8 cellular contexts compared by ENCODE assay signal in the genomic region with DNA sequence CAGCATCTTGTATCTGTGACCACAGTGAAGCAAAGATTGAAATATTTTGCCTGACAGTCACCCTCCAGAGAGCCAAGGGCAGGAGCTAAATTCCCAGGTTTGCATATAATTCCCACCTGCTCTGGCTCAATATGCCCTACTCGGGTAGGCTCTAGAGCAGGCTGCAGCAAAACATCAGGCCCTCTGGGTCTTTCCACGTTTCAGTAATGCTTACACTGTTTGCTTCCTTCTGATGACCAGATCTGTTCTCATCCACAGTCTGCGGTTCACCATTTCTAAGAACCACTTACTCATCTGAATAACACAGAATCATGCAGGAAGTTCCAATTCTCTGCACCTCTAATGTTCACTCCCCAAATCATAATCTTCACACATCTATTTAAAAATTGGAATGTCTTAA.
DNase-seq lines count a peak whose midpoint lies in the region; ATAC-seq, FAIRE-seq and TF ChIP-seq lines count a peak whose summit lies in the region.

No MANE protein-coding gene starts in this region.

- H3K4me1 Mint-ChIP-seq in CD4-positive, CD25-positive, alpha-beta regulatory T cell: peaks cover 20 to 45% (median 35%) of the 10 kb centered on the region in 4 donors
- H3K4me1 Mint-ChIP-seq in activated T-helper 1 cell treated with anti-CD3 and anti-CD28 coated beads, Interleukin-12 subunit alpha, Interleukin-12 subunit beta, Interleukin-2, Interleukin-4 antibody, amounts not matched to agents 30 ng/mL and 10 ng/mL and 1 ng/mL, durations not matched to agents 14 hours and 24 hours and 36 hours (ENCODE audit: low read depth): peaks cover 42% of the 10 kb centered on the region
- H3K4me1 Mint-ChIP-seq in natural killer cell treated with Interleukin-12 subunit alpha and Interleukin-12 subunit beta and Interleukin-15 and Interleukin-18, amount 100 ng/mL, for 72 hours (ENCODE audit: low read depth in 2 of 2): peaks cover 46% of the 10 kb centered on the region in 2 donors

- H3K9me3 ChIP-seq in CD4-positive, CD25-positive, alpha-beta regulatory T cell (ENCODE audit: control insufficient read depth in 2 of 2, low read length in 2 of 2): no peaks in the 10 kb centered on the region

- no peaks in the 10 kb centered on the region for H3K9me3 Mint-ChIP-seq in CD4-positive, CD25-positive, alpha-beta regulatory T cell
- H3K9me3 Mint-ChIP-seq in activated T-helper 1 cell treated with anti-CD3 and anti-CD28 coated beads, Interleukin-12 subunit alpha, Interleukin-12 subunit beta, Interleukin-2, Interleukin-4 antibody, amounts not matched to agents 30 ng/mL and 10 ng/mL and 1 ng/mL, durations not matched to agents 14 hours and 24 hours and 36 hours: peaks cover 4% of the 10 kb centered on the region
- peaks cover 3% of the 10 kb centered on the region for H3K9me3 Mint-ChIP-seq in natural killer cell treated with Interleukin-12 subunit alpha and Interleukin-12 subunit beta and Interleukin-15 and Interleukin-18, amount 100 ng/mL, for 72 hours

- TF ChIP-seq CTCF in D721Med (IDR thresholded peaks at IDR 0.05; ENCODE audit: insufficient read depth, missing control alignments): no peak

- H3K27me3 ChIP-seq in CD4-positive, CD25-positive, alpha-beta regulatory T cell (ENCODE audit: control insufficient read depth, insufficient read depth, low read length): no peaks in the 10 kb centered on the region

- peaks cover 14% of the 10 kb centered on the region for H3K4me1 ChIP-seq in CD4-positive, CD25-positive, alpha-beta regulatory T cell (ENCODE audit: control insufficient read depth, insufficient read depth, low read length, poor library complexity, severe bottlenecking)

- no peaks in the 10 kb centered on the region for H3K27me3 Mint-ChIP-seq in CD4-positive, CD25-positive, alpha-beta regulatory T cell
- H3K27me3 Mint-ChIP-seq in activated T-helper 1 cell treated with anti-CD3 and anti-CD28 coated beads, Interleukin-12 subunit alpha, Interleukin-12 subunit beta, Interleukin-2, Interleukin-4 antibody, amounts not matched to agents 30 ng/mL and 10 ng/mL and 1 ng/mL, durations not matched to agents 14 hours and 24 hours and 36 hours (ENCODE audit: insufficient read depth): no peaks in the 10 kb centered on the region
- H3K27me3 Mint-ChIP-seq in natural killer cell treated with Interleukin-12 subunit alpha and Interleukin-12 subunit beta and Interleukin-15 and Interleukin-18, amount 100 ng/mL, for 72 hours: no peaks in the 10 kb centered on the region

- no peaks in the 10 kb centered on the region for H3K36me3 Mint-ChIP-seq in CD4-positive, CD25-positive, alpha-beta regulatory T cell
- H3K36me3 Mint-ChIP-seq in activated T-helper 1 cell treated with anti-CD3 and anti-CD28 coated beads, Interleukin-12 subunit alpha, Interleukin-12 subunit beta, Interleukin-2, Interleukin-4 antibody, amounts not matched to agents 30 ng/mL and 10 ng/mL and 1 ng/mL, durations not matched to agents 14 hours and 24 hours and 36 hours (ENCODE audit: low read depth): peaks cover 4% of the 10 kb centered on the region
- peaks cover 4% of the 10 kb centered on the region for H3K36me3 Mint-ChIP-seq in natural killer cell treated with Interleukin-12 subunit alpha and Interleukin-12 subunit beta and Interleukin-15 and Interleukin-18, amount 100 ng/mL, for 72 hours

- H3K27ac Mint-ChIP-seq in CD4-positive, CD25-positive, alpha-beta regulatory T cell: peak overlapping the region; percentile 3 to 43 (median 42)
- peak overlapping the region; percentile 67 for H3K27ac Mint-ChIP-seq in activated T-helper 1 cell treated with anti-CD3 and anti-CD28 coated beads, Interleukin-12 subunit alpha, Interleukin-12 subunit beta, Interleukin-2, Interleukin-4 antibody, amounts not matched to agents 30 ng/mL and 10 ng/mL and 1 ng/mL, durations not matched to agents 14 hours and 24 hours and 36 hours
- H3K27ac Mint-ChIP-seq in natural killer cell treated with Interleukin-12 subunit alpha and Interleukin-12 subunit beta and Interleukin-15 and Interleukin-18, amount 100 ng/mL, for 72 hours: peak overlapping the region; percentile 90 to 91

- DNase-seq in CD4-positive, CD25-positive, alpha-beta regulatory T cell: peak in 2 of 3 donors; percentile 16 to 92
- DNase-seq in HUDEP-2 (lab: John Stamatoyannopoulos, UW; ENCODE audit: unreplicated experiment in 76 of 76) (peak in 40 of 76 experiments; percentile 1 to 74 (median 20)), cortex of kidney (lab: John Stamatoyannopoulos, UW) (no peak), D721Med (ENCODE audit: insufficient read length, low spot score) (no peak), NCI-H510A treated with DMSO at 0.1 percent for 48 hours (lab: John Stamatoyannopoulos, UW) (no peak)
- DNase-seq in activated T-helper 1 cell treated with anti-CD3 and anti-CD28 coated beads, Interleukin-12 subunit alpha, Interleukin-12 subunit beta, Interleukin-2, Interleukin-4 antibody, amounts not matched to agents 30 ng/mL and 10 ng/mL and 1 ng/mL, durations not matched to agents 14 hours and 24 hours and 36 hours (ENCODE audit: low spot score): peak; percentile 56
- peak; percentile 75 for DNase-seq in natural killer cell treated with Interleukin-12 subunit alpha and Interleukin-12 subunit beta and Interleukin-15 and Interleukin-18, amount 100 ng/mL, for 72 hours (ENCODE audit: low spot score)

- H3K27ac ChIP-seq in CD4-positive, CD25-positive, alpha-beta regulatory T cell (ENCODE audit: insufficient read depth, low read length, poor library complexity, severe bottlenecking): no peak overlapping the region

- intact Hi-C loops in activated T-helper 1 cell treated with anti-CD3 and anti-CD28 coated beads, Interleukin-12 subunit alpha, Interleukin-12 subunit beta, Interleukin-2, Interleukin-4 antibody, amounts not matched to agents 30 ng/mL and 10 ng/mL and 1 ng/mL, durations not matched to agents 14 hours and 24 hours and 36 hours (cut with micrococcal nuclease): loop anchor here (1.0 to 5.0 kb wide), 9 partner anchors 77 to 1139 kb away; a partner anchor contains a TSS

- no peaks in the 10 kb centered on the region for H3K36me3 ChIP-seq in CD4-positive, CD25-positive, alpha-beta regulatory T cell (ENCODE audit: control insufficient read depth, insufficient read depth, low read length)

- ATAC-seq in CD4-positive, CD25-positive, alpha-beta regulatory T cell (ENCODE audit: low read depth in 2 of 2): peak; percentile 98 to 99
- ATAC-seq in GM21515 (IDR thresholded peaks at IDR 0.05; ENCODE audit: unreplicated experiment): peak; percentile 88
- ATAC-seq in natural killer cell treated with Interleukin-12 subunit alpha and Interleukin-12 subunit beta and Interleukin-15 and Interleukin-18, amount 100 ng/mL, for 72 hours: peak; percentile 99 to 100

- FAIRE-seq in D721Med (lab: Jason Lieb, UNC): no peak

- H3K4me3 ChIP-seq in CD4-positive, CD25-positive, alpha-beta regulatory T cell (ENCODE audit: low read depth, low read length): peak overlapping the region; percentile 53

- peak overlapping the region in 3 of 4 donors; percentile 24 to 67 (median 24) for H3K4me3 Mint-ChIP-seq in CD4-positive, CD25-positive, alpha-beta regulatory T cell
- H3K4me3 Mint-ChIP-seq in activated T-helper 1 cell treated with anti-CD3 and anti-CD28 coated beads, Interleukin-12 subunit alpha, Interleukin-12 subunit beta, Interleukin-2, Interleukin-4 antibody, amounts not matched to agents 30 ng/mL and 10 ng/mL and 1 ng/mL, durations not matched to agents 14 hours and 24 hours and 36 hours: peak overlapping the region; percentile 0
- peak overlapping the region; percentile 60 for H3K4me3 Mint-ChIP-seq in natural killer cell treated with Interleukin-12 subunit alpha and Interleukin-12 subunit beta and Interleukin-15 and Interleukin-18, amount 100 ng/mL, for 72 hours

Comparison
In these comparisons a context has a peak if more than half of its experiments do, and no peak if none do; other contexts are left out.
1. DNase-seq: peak in CD4-positive, CD25-positive, alpha-beta regulatory T cell (2 of 3), HUDEP-2 (40 of 76), activated T-helper 1 cell treated with anti-CD3 and anti-CD28 coated beads, Interleukin-12 subunit alpha, Interleukin-12 subunit beta, Interleukin-2, Interleukin-4 antibody, amounts not matched to agents 30 ng/mL and 10 ng/mL and 1 ng/mL, durations not matched to agents 14 hours and 24 hours and 36 hours (single experiment) and natural killer cell treated with Interleukin-12 subunit alpha and Interleukin-12 subunit beta and Interleukin-15 and Interleukin-18, amount 100 ng/mL, for 72 hours (single experiment); none in cortex of kidney (single experiment), D721Med (single experiment) and NCI-H510A treated with DMSO at 0.1 percent for 48 hours (single experiment).
2. H3K4me3 Mint-ChIP-seq: peak in every context shown above with its lines; median percentile 60 in natural killer cell treated with Interleukin-12 subunit alpha and Interleukin-12 subunit beta and Interleukin-15 and Interleukin-18, amount 100 ng/mL, for 72 hours; 24 in CD4-positive, CD25-positive, alpha-beta regulatory T cell; 0 in activated T-helper 1 cell treated with anti-CD3 and anti-CD28 coated beads, Interleukin-12 subunit alpha, Interleukin-12 subunit beta, Interleukin-2, Interleukin-4 antibody, amounts not matched to agents 30 ng/mL and 10 ng/mL and 1 ng/mL, durations not matched to agents 14 hours and 24 hours and 36 hours.
3. Peak in every context shown above with its lines, with median percentiles within 50 percentile points of each other: ATAC-seq and H3K27ac Mint-ChIP-seq.